In the genomic region with DNA sequence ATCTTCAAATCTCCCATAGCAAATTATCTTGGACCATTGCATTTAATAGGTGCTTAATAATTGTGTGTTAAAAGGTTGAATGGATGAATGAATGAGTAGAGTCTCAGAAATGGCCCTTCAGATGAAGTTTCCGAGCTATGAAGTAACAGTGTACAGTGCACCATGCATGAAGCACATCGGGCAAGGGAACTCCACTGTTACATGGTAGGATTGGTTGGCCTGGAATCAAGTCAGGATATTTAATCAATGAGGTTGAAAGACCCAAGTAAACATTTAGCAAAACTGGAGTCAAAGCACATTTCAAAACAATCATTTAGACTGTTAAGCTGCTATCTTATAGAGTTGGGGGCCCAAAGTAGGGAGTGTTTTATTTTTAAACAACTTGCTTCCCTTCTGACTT, we compare ENCODE assay signal across 29 cellular contexts.
"Had no signal": no experiment of that assay in that cellular context is flagged by ENCODE, and none has a peak within 500 bp of the region (broad histone marks: within the 10 kb centered on the region; RNA-seq: fewer than 3 reads in every experiment).

No MANE protein-coding gene starts in this region.

- ATAC-seq: heart right ventricle; left cardiac atrium; left lung; lower lobe of right lung; stimulated activated effector memory CD8-positive, alpha-beta T cell treated with anti-CD3 and anti-CD28 coated beads, Interleukin-12 subunit alpha, Interleukin-12 subunit beta, amount 100 ng/mL, for 72 hours; upper lobe of right lung had no signal

- H3K36me3 ChIP-seq: heart right ventricle, left lung, lower lobe of right lung, neural progenitor cell, neutrophil, ovary, prostate gland, sigmoid colon, spleen, suprapubic skin, thoracic aorta, tibial artery, upper lobe of right lung had no signal

- H3K4me1 ChIP-seq: heart right ventricle, left lung, lower lobe of right lung, neural progenitor cell, prostate gland, spleen, suprapubic skin, upper lobe of right lung had no signal

- H3K27ac ChIP-seq: heart right ventricle, hepatocyte, left lung, lower lobe of right lung, neural progenitor cell, neutrophil, ovary, prostate gland, sigmoid colon, spleen, suprapubic skin, thoracic aorta, tibial artery, upper lobe of right lung had no signal

- H2AFZ ChIP-seq: hepatocyte, neural progenitor cell had no signal

- H3K4me2 ChIP-seq: hepatocyte, neural progenitor cell had no signal

- DNase-seq: heart right ventricle; kidney glomerular epithelial cell; left cardiac atrium; left lung; lower lobe of right lung; mammary epithelial cell; mesenchymal stem cell; naive B cell; natural killer cell; nephron progenitor cell; occipital lobe; ovary; retina; right cardiac atrium; small intestine; spleen; stimulated activated CD4-positive, alpha-beta T cell treated with anti-CD3 and anti-CD28 coated beads, Interleukin-4, amount 100 ng/mL, for 24 hours; stimulated activated naive CD4-positive, alpha-beta T cell; tibial artery; trophoblast cell; upper lobe of right lung had no signal

- H3K9me3 ChIP-seq: left lung, lower lobe of right lung, neutrophil, ovary, prostate gland, sigmoid colon, spleen, suprapubic skin, thoracic aorta, tibial artery, upper lobe of right lung had no signal

- H3K9ac ChIP-seq: neural progenitor cell had no signal

- H3K27me3 ChIP-seq: ovary, sigmoid colon, tibial artery had no signal

- H3K79me2 ChIP-seq: hepatocyte had no signal

- H3K4me3 ChIP-seq: heart right ventricle, hepatocyte, left lung, lower lobe of right lung, neural progenitor cell, ovary, prostate gland, sigmoid colon, spleen, suprapubic skin, thoracic aorta, tibial artery, upper lobe of right lung had no signal
